ENCODE assay signal across 24 cellular contexts in genomic region chr2:105708697-105709096, GRCh38.
A peak's percentile ranks its signal among the peaks of the same experiment; 100 is the strongest.
DNase-seq lines count a peak whose midpoint lies in the region; ATAC-seq and TF ChIP-seq lines count a peak whose summit lies in the region.
"Had no signal": no experiment of that assay in that cellular context is flagged by ENCODE, and none has a peak within 500 bp of the region (broad histone marks: within the 10 kb centered on the region; RNA-seq: fewer than 3 reads in every experiment).

No MANE protein-coding gene starts in this region.

- no peaks in the 10 kb centered on the region for H3K36me3 Mint-ChIP-seq in stimulated activated memory B cell treated with anti-CD40 and anti-IgM and Interleukin-4, amounts not matched to agents 10 μg/mL and 1 μg/mL and 100 μg/mL, for 72 hours
- H3K36me3 Mint-ChIP-seq: CD8-positive, alpha-beta T cell had no signal

- no peak overlapping the region for H3K27ac Mint-ChIP-seq in stimulated activated memory B cell treated with anti-CD40 and anti-IgM and Interleukin-4, amounts not matched to agents 10 μg/mL and 1 μg/mL and 100 μg/mL, for 72 hours
- H3K27ac Mint-ChIP-seq: B cell; CD8-positive, alpha-beta T cell had no signal

- H2AFZ ChIP-seq in MM.1S (ENCODE audit: low read length), result 0 out of 2 replicates have a peak overlapping the region, but pooled peaks have one; percentile 40

- H3K4me2 ChIP-seq in MM.1S (ENCODE audit: low read depth, low read length), result peak overlapping the region; percentile 35

- peaks cover 37% of the 10 kb centered on the region for H3K4me1 ChIP-seq in MM.1S (ENCODE audit: low read length)

- peaks cover 23% of the 10 kb centered on the region for H3F3A ChIP-seq in MM.1S (ENCODE audit: insufficient read depth, low read length)

- no peaks in the 10 kb centered on the region for H3K9me2 ChIP-seq in MM.1S (replicated peaks; ENCODE audit: insufficient read depth, low read length)

- no peaks in the 10 kb centered on the region for H3K9me3 ChIP-seq in MM.1S (replicated peaks; ENCODE audit: insufficient read depth, low read length)
- H3K9me3 ChIP-seq: SJSA1 had no signal

- no peak for TF ChIP-seq CTCF in MM.1S (IDR thresholded peaks at IDR 0.05; ENCODE audit: low read length)

- H3K36me3 ChIP-seq in MM.1S (replicated peaks; ENCODE audit: insufficient read depth, low read length), result no peaks in the 10 kb centered on the region
- H3K36me3 ChIP-seq: SJSA1 had no signal

- peaks cover 6% of the 10 kb centered on the region for H3K4me1 Mint-ChIP-seq in stimulated activated memory B cell treated with anti-CD40 and anti-IgM and Interleukin-4, amounts not matched to agents 10 μg/mL and 1 μg/mL and 100 μg/mL, for 72 hours

- DNase-seq in MM.1S (no peak), GOT3 (lab: John Stamatoyannopoulos, UW) (no peak)
- DNase-seq in stimulated activated CD4-positive, alpha-beta T cell treated with anti-CD3 and anti-CD28 coated beads, Interleukin-4, amount 100 ng/mL, for 1 hour, result no peak
- DNase-seq: Caco-2; CD8-positive, alpha-beta T cell; Karpas-422; NCI-H1105 treated with DMSO at 0.1 percent for 48 hours; NCI-H146; NCI-H2029; NCI-H446; NCI-H524 treated with DMSO at 0.1 percent for 48 hours; NCI-H774; NK-92 treated with Interleukin-12 subunit alpha and Interleukin-12 subunit beta, amount 100 ng/mL, for 24 hours; PC-3; T-helper 2 cell had no signal

- peak overlapping the region; percentile 32; the same call in 1 of the 2 replicates for H3K27ac ChIP-seq in MM.1S (ENCODE audit: low read length)
- H3K27ac ChIP-seq: C4-2B, SJSA1 had no signal

- H3K27me3 ChIP-seq in MM.1S (replicated peaks; ENCODE audit: insufficient read depth, low read length), result no peaks in the 10 kb centered on the region
- H3K27me3 ChIP-seq: SJSA1 had no signal

- no peak overlapping the region for H3K4me3 Mint-ChIP-seq in stimulated activated memory B cell treated with anti-CD40 and anti-IgM and Interleukin-4, amounts not matched to agents 10 μg/mL and 1 μg/mL and 100 μg/mL, for 72 hours
- H3K4me3 Mint-ChIP-seq: B cell; CD8-positive, alpha-beta T cell had no signal

- no peaks in the 10 kb centered on the region for H3K79me2 ChIP-seq in MM.1S (ENCODE audit: low read length)

- no peaks in the 10 kb centered on the region for H4K20me1 ChIP-seq in MM.1S (ENCODE audit: insufficient read depth, low read length)

- H3K4me3 ChIP-seq in MM.1S (ENCODE audit: low read length), result no peak overlapping the region
- H3K4me3 ChIP-seq: SJSA1 had no signal

- peak; percentile 60 for ATAC-seq in GM18867 (IDR thresholded peaks at IDR 0.05; ENCODE audit: unreplicated experiment)
- peak; percentile 46 for ATAC-seq in HG02610 (IDR thresholded peaks at IDR 0.05; ENCODE audit: unreplicated experiment)
- ATAC-seq in stimulated activated memory B cell treated with anti-CD40 and anti-IgM and Interleukin-4, amounts not matched to agents 10 μg/mL and 1 μg/mL and 100 μg/mL, for 72 hours, result peak; percentile 64
- no peak for ATAC-seq in HG03460 (IDR thresholded peaks at IDR 0.05; ENCODE audit: unreplicated experiment)
- ATAC-seq: CD8-positive, alpha-beta T cell; HepG2; PC-3; Right ventricle myocardium inferior had no signal

- peaks cover 5% of the 10 kb centered on the region for H3K9me3 Mint-ChIP-seq in stimulated activated memory B cell treated with anti-CD40 and anti-IgM and Interleukin-4, amounts not matched to agents 10 μg/mL and 1 μg/mL and 100 μg/mL, for 72 hours
- H3K9me3 Mint-ChIP-seq: CD8-positive, alpha-beta T cell had no signal

- H3K27me3 Mint-ChIP-seq in stimulated activated memory B cell treated with anti-CD40 and anti-IgM and Interleukin-4, amounts not matched to agents 10 μg/mL and 1 μg/mL and 100 μg/mL, for 72 hours, result peaks cover 10% of the 10 kb centered on the region

- H3K9ac ChIP-seq in MM.1S (ENCODE audit: low read length), result peak overlapping the region; percentile 14; the same call in 1 of the 2 replicates
